Comparison of ENCODE assay signal across 1 cellular context in genomic region chr18:158128-159036, GRCh38.
TF ChIP-seq lines count a peak whose summit lies in the region.

Gene USP14 (plus strand): TSS chr18:158557. CDS start chr18:158699, 142 bp downstream.

TF ChIP-seq in HepG2, 621 proteins besides CTCF, POLR2A, EP300 and RAD21 (continued from another document and continues in another):
- TF ChIP-seq ZHX1 (CRISPR knock-in tag; IDR thresholded peaks at IDR 0.05; ENCODE audit: low read depth) = peak; percentile 85; the same call in 1 of the 2 replicates
- peak; percentile 60 for TF ChIP-seq ELF3 (CRISPR knock-in tag; IDR thresholded peaks at IDR 0.05)
- peak; percentile 82; the same call in 1 of the 2 replicates for TF ChIP-seq ZNF510 (CRISPR knock-in tag; IDR thresholded peaks at IDR 0.05; ENCODE audit: low read depth)
- TF ChIP-seq ZMAT3 (CRISPR knock-in tag; conservative IDR thresholded peaks at IDR 0.05) = peak; percentile 97
- TF ChIP-seq ZNF317 (CRISPR knock-in tag; IDR thresholded peaks at IDR 0.05) = peak; percentile 77; the same call in 1 of the 2 replicates
- peak; percentile 94 for TF ChIP-seq HINFP (CRISPR knock-in tag; IDR thresholded peaks at IDR 0.05; ENCODE audit: low read depth)
- TF ChIP-seq GMEB2 (CRISPR knock-in tag; IDR thresholded peaks at IDR 0.05; ENCODE audit: low read depth) = no peak
- no peak for TF ChIP-seq HNRNPL (IDR thresholded peaks at IDR 0.05; ENCODE audit: low read depth, low read length)
- TF ChIP-seq RERE (CRISPR knock-in tag; IDR thresholded peaks at IDR 0.05; ENCODE audit: low read depth) = no peak
- peak; percentile 51; the same call in 1 of the 2 replicates for TF ChIP-seq HDAC2 (CRISPR knock-in tag; IDR thresholded peaks at IDR 0.05)
- peak; percentile 99 for TF ChIP-seq ZNF879 (CRISPR knock-in tag; IDR thresholded peaks at IDR 0.05)
- 0 out of 2 replicates have a peak, but pooled peaks have one; percentile 46 for TF ChIP-seq ZNF234 (CRISPR knock-in tag; conservative IDR thresholded peaks at IDR 0.05)
- peak; percentile 54; the same call in 1 of the 2 replicates for TF ChIP-seq ZNF770 (CRISPR knock-in tag; IDR thresholded peaks at IDR 0.05)
- peak; percentile 96 for TF ChIP-seq ERF (CRISPR knock-in tag; IDR thresholded peaks at IDR 0.05)
- TF ChIP-seq SAP130 (CRISPR knock-in tag; IDR thresholded peaks at IDR 0.05; ENCODE audit: low read depth) = peak; percentile 96
- TF ChIP-seq FOXO1 (CRISPR knock-in tag; IDR thresholded peaks at IDR 0.05) = 0 out of 2 replicates have a peak, but pooled peaks have one; percentile 19
- TF ChIP-seq ZNF672 (CRISPR knock-in tag; IDR thresholded peaks at IDR 0.05) = 0 out of 2 replicates have a peak, but pooled peaks have one; percentile 61
- TF ChIP-seq ATRX (CRISPR knock-in tag; IDR thresholded peaks at IDR 0.05; ENCODE audit: borderline replicate concordance) = no peak
- TF ChIP-seq TEAD3 (CRISPR knock-in tag; optimal IDR thresholded peaks at IDR 0.05; ENCODE audit: borderline replicate concordance) = peak; percentile 81
- TF ChIP-seq SMAD9 (CRISPR knock-in tag; IDR thresholded peaks at IDR 0.05) = no peak; the same call in 1 of the 2 replicates
- TF ChIP-seq HMGXB3 (CRISPR knock-in tag; IDR thresholded peaks at IDR 0.05; ENCODE audit: borderline replicate concordance) = no peak
- no peak for TF ChIP-seq ZNF513 (CRISPR knock-in tag; conservative IDR thresholded peaks at IDR 0.05)
- peak; percentile 98 for TF ChIP-seq ZNF557 (CRISPR knock-in tag; IDR thresholded peaks at IDR 0.05)
- no peak for TF ChIP-seq ZNF644 (CRISPR knock-in tag; IDR thresholded peaks at IDR 0.05; ENCODE audit: low read depth)
- TF ChIP-seq ESRRA (CRISPR knock-in tag; IDR thresholded peaks at IDR 0.05; ENCODE audit: low read depth) = peak; percentile 80; the same call in 1 of the 2 replicates
- TF ChIP-seq MAX (IDR thresholded peaks at IDR 0.05) = peak; percentile 99
- TF ChIP-seq ZNF451 (CRISPR knock-in tag; IDR thresholded peaks at IDR 0.05) = peak; percentile 98
- peak; percentile 93 for TF ChIP-seq ZNF776 (CRISPR knock-in tag; IDR thresholded peaks at IDR 0.05)
- TF ChIP-seq ZNF264 (CRISPR knock-in tag; IDR thresholded peaks at IDR 0.05) = peak; percentile 80; the same call in 1 of the 2 replicates
- peak; percentile 97; the same call in 1 of the 2 replicates for TF ChIP-seq ZFP41 (CRISPR knock-in tag; IDR thresholded peaks at IDR 0.05; ENCODE audit: borderline replicate concordance)
- peak; percentile 82 for TF ChIP-seq ZNF263 (CRISPR knock-in tag; IDR thresholded peaks at IDR 0.05)
- TF ChIP-seq BHLHE40 (IDR thresholded peaks at IDR 0.05; ENCODE audit: low read length) = peak; percentile 70; the same call in 1 of the 2 replicates
- TF ChIP-seq KDM4B (CRISPR knock-in tag; IDR thresholded peaks at IDR 0.05) = no peak
- TF ChIP-seq ZUFSP (CRISPR knock-in tag; IDR thresholded peaks at IDR 0.05; ENCODE audit: borderline replicate concordance) = no peak
- TF ChIP-seq ZNF598 (CRISPR knock-in tag; IDR thresholded peaks at IDR 0.05; ENCODE audit: borderline replicate concordance) = 0 out of 2 replicates have a peak, but pooled peaks have one; percentile 67
